In genomic region chr12:62320054-62320453, GRCh38 we compare ENCODE assay signal across 16 cellular contexts.
"Had no signal": no experiment of that assay in that cellular context is flagged by ENCODE, and none has a peak within 500 bp of the region (broad histone marks: within the 10 kb centered on the region; RNA-seq: fewer than 3 reads in every experiment).

No MANE protein-coding gene starts in this region.

- H3K4me1 ChIP-seq: lower lobe of right lung, parathyroid adenoma, sigmoid colon, upper lobe of right lung had no signal

- H3K4me3 ChIP-seq: dorsolateral prefrontal cortex, lower lobe of right lung, sigmoid colon, spleen, thoracic aorta, upper lobe of right lung had no signal

- H3K9ac ChIP-seq: parathyroid adenoma had no signal

- DNase-seq: activated CD4-positive, alpha-beta T cell treated with anti-CD3 and anti-CD28 coated beads, Interleukin-2, amount 10 ng/mL, durations not matched to agents 7 days and 5 days; activated effector memory CD4-positive, alpha-beta T cell treated with Interleukin-2 at 50 U/mL for 16 hours; amniotic stem cell; dorsolateral prefrontal cortex; left colon; lower lobe of right lung; midbrain; sigmoid colon; spleen; T1000; upper lobe of right lung had no signal

- H3K27ac Mint-ChIP-seq: activated CD4-positive, alpha-beta T cell treated with anti-CD3 and anti-CD28 coated beads, Interleukin-2, amount 10 ng/mL, durations not matched to agents 7 days and 5 days; WTC11 had no signal

- H3K27ac ChIP-seq: dorsolateral prefrontal cortex, lower lobe of right lung, parathyroid adenoma, sigmoid colon, thoracic aorta, upper lobe of right lung had no signal

- ATAC-seq: esophagus mucosa, left colon, lower lobe of right lung, upper lobe of right lung, WTC11 had no signal

- H3K4me1 Mint-ChIP-seq: WTC11 had no signal

- H3K9me3 ChIP-seq: lower lobe of right lung, sigmoid colon, thoracic aorta, upper lobe of right lung had no signal

- H3K4me3 Mint-ChIP-seq: activated CD4-positive, alpha-beta T cell treated with anti-CD3 and anti-CD28 coated beads, Interleukin-2, amount 10 ng/mL, durations not matched to agents 7 days and 5 days; activated naive CD4-positive, alpha-beta T cell treated with anti-CD3 and anti-CD28 coated beads, Interleukin-2, amount 50 U/mL, for 24 hours; WTC11 had no signal

- H3K9me3 Mint-ChIP-seq: WTC11 had no signal

- H3K27me3 ChIP-seq: dorsolateral prefrontal cortex, sigmoid colon, spleen, upper lobe of right lung had no signal

- H3K27me3 Mint-ChIP-seq: activated CD4-positive, alpha-beta T cell treated with anti-CD3 and anti-CD28 coated beads, Interleukin-2, amount 10 ng/mL, durations not matched to agents 7 days and 5 days; activated naive CD4-positive, alpha-beta T cell treated with anti-CD3 and anti-CD28 coated beads, Interleukin-2, amount 50 U/mL, for 24 hours had no signal
